22 cellular contexts compared by ENCODE assay signal in genomic region chr7:137989127-137989526, GRCh38. TPM values are rescaled to one million over a fixed set of nuclear protein-coding genes. Genes with fewer than 3 reads are reported as not detected.
DNase-seq lines count a peak whose midpoint lies in the region; TF ChIP-seq lines count a peak whose summit lies in the region.
"Had no signal": no experiment of that assay in that cellular context is flagged by ENCODE, and none has a peak within 500 bp of the region (broad histone marks: within the 10 kb centered on the region; RNA-seq: fewer than 3 reads in every experiment).

No MANE protein-coding gene starts in this region.

- POLR2A ChIA-PET in MCF 10A (lab: Yijun Ruan, JAX) = no interaction called here
- POLR2A ChIA-PET in CD4-positive, alpha-beta memory T cell (lab: Charles Lee; ENCODE audit: partially characterized antibody) = no interaction called here

- peaks cover 24% of the 10 kb centered on the region for H3K4me1 Mint-ChIP-seq in MCF 10A (ENCODE audit: insufficient read depth, unreplicated experiment)
- H3K4me1 Mint-ChIP-seq in CD4-positive, alpha-beta memory T cell = peaks cover 21 to 30% (median 23%) of the 10 kb centered on the region in 4 donors

- intact Hi-C loops in breast epithelium (cut with DNase I; ENCODE audit: low total_unique reads) = no loop called here
- intact Hi-C loops in MCF 10A (cut with micrococcal nuclease) = no loop called here
- intact Hi-C loops in transverse colon (cut with DNase I; ENCODE audit: low total_unique reads) = no loop called here
- intact Hi-C loops in CD4-positive, alpha-beta memory T cell (cut with micrococcal nuclease) = no loop called here

- no peak overlapping the region for H2AFZ ChIP-seq in parathyroid adenoma
- H2AFZ ChIP-seq: PC-9 had no signal

- H3K4me3 Mint-ChIP-seq in MCF 10A (ENCODE audit: unreplicated experiment) = no peak overlapping the region
- H3K4me3 Mint-ChIP-seq in CD4-positive, alpha-beta memory T cell = no peak overlapping the region
- H3K4me3 Mint-ChIP-seq: activated CD4-positive, alpha-beta memory T cell treated with anti-CD3 and anti-CD28 coated beads, Interleukin-2, amount 10 ng/mL, durations not matched to agents 7 days and 5 days; activated naive CD8-positive, alpha-beta T cell treated with anti-CD3 and anti-CD28 coated beads, Interleukin-2, amount 50 U/mL, for 24 hours; activated T-cell treated with anti-CD3 and anti-CD28 coated beads, Interleukin-2, amount 50 U/mL, for 72 hours; CD4-positive, CD25-positive, alpha-beta regulatory T cell had no signal

- peak overlapping the region; percentile 83 to 86 for H3K27ac ChIP-seq in breast epithelium
- peak overlapping the region; percentile 40 to 60 for H3K27ac ChIP-seq in esophagus (ENCODE audit: low read depth in 2 of 2, low read length in 1 of 2)
- peak overlapping the region; percentile 78 for H3K27ac ChIP-seq in parathyroid adenoma
- H3K27ac ChIP-seq in transverse colon = peak overlapping the region; percentile 80 to 99 (median 94)
- H3K27ac ChIP-seq in CD4-positive, alpha-beta memory T cell (ENCODE audit: low read depth, low read length) = no peak overlapping the region
- H3K27ac ChIP-seq: KMS-11, PC-9 had no signal

- TF ChIP-seq CTCF in breast epithelium (IDR thresholded peaks at IDR 0.05) = no peak
- TF ChIP-seq CTCF in MCF 10A (IDR thresholded peaks at IDR 0.05; ENCODE audit: unreplicated experiment) = no peak
- no peak for TF ChIP-seq CTCF in parathyroid adenoma (IDR thresholded peaks at IDR 0.05)
- TF ChIP-seq CTCF in transverse colon (IDR thresholded peaks at IDR 0.05) = no peak
- no peak for TF ChIP-seq CTCF in GM13977 (IDR thresholded peaks at IDR 0.05; ENCODE audit: extremely low read depth, insufficient read depth, missing control alignments)

- no peaks in the 10 kb centered on the region for H3K9me3 ChIP-seq in breast epithelium
- H3K9me3 ChIP-seq in esophagus (ENCODE audit: control insufficient read depth in 2 of 2, insufficient read depth in 1 of 2, low read depth in 1 of 2, low read length in 1 of 2) = no peaks in the 10 kb centered on the region
- H3K9me3 ChIP-seq in parathyroid adenoma (ENCODE audit: control insufficient read depth, low read length) = no peaks in the 10 kb centered on the region
- H3K9me3 ChIP-seq in transverse colon = no peaks in the 10 kb centered on the region
- no peaks in the 10 kb centered on the region for H3K9me3 ChIP-seq in CD4-positive, alpha-beta memory T cell (ENCODE audit: control insufficient read depth in 1 of 2, low read length in 2 of 2)
- H3K9me3 ChIP-seq: mucosa of descending colon had no signal

- no peak overlapping the region for H3K4me2 ChIP-seq in parathyroid adenoma (ENCODE audit: low read length)
- H3K4me2 ChIP-seq: PC-9 had no signal

- H3K36me3 ChIP-seq in breast epithelium (no peaks in the 10 kb centered on the region), esophagus (ENCODE audit: control insufficient read depth in 2 of 2, insufficient read depth in 2 of 2, low read length in 1 of 2) (no peaks in the 10 kb centered on the region), parathyroid adenoma (ENCODE audit: control insufficient read depth, insufficient read depth, low read length) (no peaks in the 10 kb centered on the region), transverse colon (no peaks in the 10 kb centered on the region)
- no peaks in the 10 kb centered on the region for H3K36me3 ChIP-seq in CD4-positive, alpha-beta memory T cell (ENCODE audit: insufficient read depth, low read length)

- peaks cover 43% of the 10 kb centered on the region for H3K79me2 ChIP-seq in parathyroid adenoma

- no peak for TF ChIP-seq POLR2A in breast epithelium (IDR thresholded peaks at IDR 0.05)
- TF ChIP-seq POLR2A in transverse colon (IDR thresholded peaks at IDR 0.05) = no peak

- CTCF ChIA-PET in MCF 10A (lab: Yijun Ruan, JAX) = interaction anchor here (0.6 to 0.7 kb wide), 2 partner anchors 17 to 477 kb away, joined by 3 read pairs; no protein-coding TSS in a partner anchor
- CTCF ChIA-PET in CD4-positive, alpha-beta memory T cell (lab: Charles Lee; ENCODE audit: partially characterized antibody) = no interaction called here

- H3K4me3 ChIP-seq in breast epithelium (no peak overlapping the region), esophagus (ENCODE audit: low read depth in 1 of 2, low read length in 2 of 2) (no peak overlapping the region), parathyroid adenoma (ENCODE audit: low read depth, low read length) (no peak overlapping the region), transverse colon (no peak overlapping the region)
- H3K4me3 ChIP-seq in CD4-positive, alpha-beta memory T cell (ENCODE audit: low read length in 2 of 2) = no peak overlapping the region
- H3K4me3 ChIP-seq: mucosa of descending colon, PC-9 had no signal

- peaks cover 6% of the 10 kb centered on the region for H3K36me3 Mint-ChIP-seq in MCF 10A (ENCODE audit: insufficient read depth, unreplicated experiment)
- H3K36me3 Mint-ChIP-seq in CD4-positive, alpha-beta memory T cell = peaks cover 11 to 35% of the 10 kb centered on the region in 2 donors

- no peak overlapping the region for H3K9ac ChIP-seq in parathyroid adenoma
- H3K9ac ChIP-seq: KMS-11 had no signal

- TF ChIP-seq EP300 in transverse colon (IDR thresholded peaks at IDR 0.05; ENCODE audit: low read depth) = no peak

- H3K27ac Mint-ChIP-seq in MCF 10A (ENCODE audit: low read depth, unreplicated experiment) = no peak overlapping the region
- no peak overlapping the region for H3K27ac Mint-ChIP-seq in CD4-positive, alpha-beta memory T cell
- H3K27ac Mint-ChIP-seq: activated CD4-positive, alpha-beta memory T cell treated with anti-CD3 and anti-CD28 coated beads, Interleukin-2, amount 10 ng/mL, durations not matched to agents 7 days and 5 days; activated naive CD8-positive, alpha-beta T cell treated with anti-CD3 and anti-CD28 coated beads, Interleukin-2, amount 50 U/mL, for 24 hours; activated T-cell treated with anti-CD3 and anti-CD28 coated beads, Interleukin-2, amount 50 U/mL, for 72 hours; CD4-positive, CD25-positive, alpha-beta regulatory T cell had no signal

- in situ Hi-C loops in transverse colon (cut with MboI; ENCODE audit: low pct_ligation_motif_present in 1 of 4, low pct_unique_long_range_greater_than_20kb in 1 of 4, low sequenced_read_pairs in 3 of 4) = no loop called here
- in situ Hi-C loops in GM13977 (cut with MboI; ENCODE audit: low pct_unique_long_range_greater_than_20kb, low sequenced_read_pairs, unreplicated experiment) = no loop called here

- no peaks in the 10 kb centered on the region for H3K9me3 Mint-ChIP-seq in MCF 10A (ENCODE audit: unreplicated experiment)
- H3K9me3 Mint-ChIP-seq in CD4-positive, alpha-beta memory T cell = peaks cover 0 to 6% (median 0%) of the 10 kb centered on the region in 8 donors
- H3K9me3 Mint-ChIP-seq: activated CD4-positive, alpha-beta memory T cell treated with anti-CD3 and anti-CD28 coated beads, Interleukin-2, amount 10 ng/mL, durations not matched to agents 7 days and 5 days; activated naive CD8-positive, alpha-beta T cell treated with anti-CD3 and anti-CD28 coated beads, Interleukin-2, amount 50 U/mL, for 24 hours; activated T-cell treated with anti-CD3 and anti-CD28 coated beads, Interleukin-2, amount 50 U/mL, for 72 hours had no signal

- H3K27me3 Mint-ChIP-seq in MCF 10A (ENCODE audit: insufficient read depth, unreplicated experiment) = no peaks in the 10 kb centered on the region
- no peaks in the 10 kb centered on the region for H3K27me3 Mint-ChIP-seq in CD4-positive, alpha-beta memory T cell
- H3K27me3 Mint-ChIP-seq: activated CD4-positive, alpha-beta memory T cell treated with anti-CD3 and anti-CD28 coated beads, Interleukin-2, amount 10 ng/mL, durations not matched to agents 7 days and 5 days; activated naive CD8-positive, alpha-beta T cell treated with anti-CD3 and anti-CD28 coated beads, Interleukin-2, amount 50 U/mL, for 24 hours; CD4-positive, CD25-positive, alpha-beta regulatory T cell had no signal

- H3K27me3 ChIP-seq in breast epithelium (no peaks in the 10 kb centered on the region), esophagus (ENCODE audit: control insufficient read depth in 1 of 2, insufficient read depth in 2 of 2, low read length in 2 of 2) (no peaks in the 10 kb centered on the region), parathyroid adenoma (ENCODE audit: control insufficient read depth, insufficient read depth, low read length) (no peaks in the 10 kb centered on the region), transverse colon (no peaks in the 10 kb centered on the region)
- no peaks in the 10 kb centered on the region for H3K27me3 ChIP-seq in CD4-positive, alpha-beta memory T cell (ENCODE audit: insufficient read depth, low read length)

- WGBS in esophagus, 2 donors = 74 to 80% methylated on average over 7 of the region's 7 CpGs
- WGBS in transverse colon (ENCODE audit: low coverage in 1 of 2), 2 donors = 79 to 80% methylated on average over 1 to 7 of the region's 7 CpGs

- peaks cover 17 to 55% of the 10 kb centered on the region in 2 donors for H3K4me1 ChIP-seq in breast epithelium
- H3K4me1 ChIP-seq in esophagus (ENCODE audit: control insufficient read depth in 2 of 2, insufficient read depth in 2 of 2, low read length in 1 of 2) = peaks cover 6 to 16% of the 10 kb centered on the region in 2 donors
- peaks cover 54% of the 10 kb centered on the region for H3K4me1 ChIP-seq in parathyroid adenoma
- H3K4me1 ChIP-seq in transverse colon = peaks cover 27 to 96% (median 73%) of the 10 kb centered on the region in 4 donors
- peaks cover 18% of the 10 kb centered on the region for H3K4me1 ChIP-seq in CD4-positive, alpha-beta memory T cell (ENCODE audit: insufficient read depth, low read length)

- DNase-seq in breast epithelium (ENCODE audit: low spot score in 2 of 2) (no peak), MCF 10A (ENCODE audit: unreplicated experiment) (no peak), transverse colon (no peak), RPMI8226 (no peak), GM13977 (ENCODE audit: low spot score) (no peak)
- no peak for DNase-seq in CD4-positive, alpha-beta memory T cell
- DNase-seq: activated CD4-positive, alpha-beta memory T cell treated with anti-CD3 and anti-CD28 coated beads, Interleukin-2, amount 10 ng/mL, durations not matched to agents 7 days and 5 days; activated naive CD8-positive, alpha-beta T cell treated with anti-CD3 and anti-CD28 coated beads, Interleukin-2, amount 50 U/mL, for 24 hours; activated T-cell treated with anti-CD3 and anti-CD28 coated beads, Interleukin-2, amount 50 U/mL, for 72 hours; CD4-positive, CD25-positive, alpha-beta regulatory T cell; DMS79; head of caudate nucleus; left cardiac atrium; mucosa of descending colon; NCI-H1436; NCI-H510A; PC-9; posterior cingulate gyrus; SW 1271 had no signal

- no TSS peak for BruUV-seq in MCF 10A (replicated peaks; lab: Mats Ljungman, UMichigan)

RNA-seq across cellular contexts. Expression of gene CREB3L2, which starts 12.8 kb away (rescaled TPM):
- total RNA-seq in breast epithelium (10 to 100 TPM; 23.0 to 46.5 (median 40.5) TPM), MCF 10A (2022) (74.2 and 79.4 TPM in 2 replicates), transverse colon (10 to 100 TPM; 16.4 to 37.0 (median 19.9) TPM)
- polyA plus RNA-seq in esophagus = 1 to 10 TPM; 4.9 to 7.3 TPM
- 10 to 100 TPM; 39.3 to 41.3 TPM for total RNA-seq in CD4-positive, alpha-beta memory T cell
- polyA plus RNA-seq in CD4-positive, alpha-beta memory T cell = 10 to 100 TPM in 1 of 2 donors, 1 to 10 TPM in 1; 6.8 to 17.4 TPM
